ENCODE assay signal across 21 cellular contexts in genomic region chrX:15136795-15137194, GRCh38.
"Had no signal": no experiment of that assay in that cellular context is flagged by ENCODE, and none has a peak within 500 bp of the region (broad histone marks: within the 10 kb centered on the region; RNA-seq: fewer than 3 reads in every experiment).

No MANE protein-coding gene starts in this region.

- H3K4me3 ChIP-seq: coronary artery, dorsolateral prefrontal cortex, esophagus muscularis mucosa, gastroesophageal sphincter, heart left ventricle, hepatocyte, left lung, lower lobe of right lung, mucosa of descending colon had no signal

- H3K27me3 ChIP-seq: esophagus muscularis mucosa, foreskin keratinocyte, gastroesophageal sphincter, hepatocyte, left lung had no signal

- H3K4me2 ChIP-seq: hepatocyte had no signal

- H3K79me2 ChIP-seq: hepatocyte had no signal

- H3K4me3 Mint-ChIP-seq: mesothelial cell of epicardium had no signal

- H3K4me1 ChIP-seq: esophagus muscularis mucosa, foreskin keratinocyte, gastroesophageal sphincter, heart left ventricle, left lung, lower lobe of right lung had no signal

- H3K27ac ChIP-seq: coronary artery, dorsolateral prefrontal cortex, esophagus muscularis mucosa, foreskin keratinocyte, gastroesophageal sphincter, heart left ventricle, hepatocyte, left lung, lower lobe of right lung had no signal

- H3K36me3 Mint-ChIP-seq: mesothelial cell of epicardium had no signal

- H3K4me1 Mint-ChIP-seq: mesothelial cell of epicardium had no signal

- DNase-seq: dermis blood vessel endothelial cell; dorsolateral prefrontal cortex; effector CD4-positive, alpha-beta T cell; effector memory CD4-positive, alpha-beta T cell; foreskin keratinocyte; heart left ventricle; hypothalamus; left cardiac atrium; left lung; left ventricle myocardium superior; lower lobe of right lung; mesenchymal stem cell; mucosa of descending colon had no signal

- FAIRE-seq: frontal cortex, islet of Langerhans, keratinocyte had no signal

- H3K9me3 ChIP-seq: esophagus muscularis mucosa, gastroesophageal sphincter, heart left ventricle, left lung, lower lobe of right lung, mucosa of descending colon had no signal

- H3K36me3 ChIP-seq: esophagus muscularis mucosa, gastroesophageal sphincter, heart left ventricle, left lung, lower lobe of right lung had no signal

- H3K27ac Mint-ChIP-seq: mesothelial cell of epicardium had no signal

- ATAC-seq: foreskin keratinocyte, gastroesophageal sphincter, heart left ventricle, left cardiac atrium, left lung, left ventricle myocardium superior, lower lobe of right lung, mucosa of descending colon had no signal

- H2AFZ ChIP-seq: hepatocyte had no signal
